In the genomic region with DNA sequence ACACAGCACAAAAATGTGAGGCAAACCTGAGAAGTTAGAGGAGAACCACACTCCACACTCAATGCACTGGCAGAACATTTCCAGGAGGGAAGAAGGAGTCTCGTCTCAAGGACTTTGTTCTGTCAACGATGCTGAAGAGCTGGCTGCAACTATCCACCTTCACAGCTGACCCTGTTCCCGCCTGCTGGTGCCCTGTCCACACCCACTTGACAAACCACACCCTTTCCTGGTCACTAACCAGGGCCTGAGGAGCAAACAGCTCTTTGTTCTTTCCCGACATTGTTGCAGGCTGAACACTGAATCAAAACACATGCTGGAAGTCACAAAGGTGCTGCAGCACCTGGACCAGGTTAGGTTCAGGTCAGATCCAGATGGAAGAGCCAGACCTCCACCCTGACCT, we compare ENCODE assay signal across 15 cellular contexts.
"Had no signal": no experiment of that assay in that cellular context is flagged by ENCODE, and none has a peak within 500 bp of the region (broad histone marks: within the 10 kb centered on the region; RNA-seq: fewer than 3 reads in every experiment).

No MANE protein-coding gene starts in this region.

- H3K27me3 ChIP-seq: ascending aorta, thyroid gland had no signal

- DNase-seq: activated CD4-positive, alpha-beta T cell treated with anti-CD3 and anti-CD28 coated beads, Interleukin-2, amount 50 U/mL, for 1 hour; activated CD8-positive, alpha-beta memory T cell treated with anti-CD3 and anti-CD28 coated beads, Interleukin-2, amount 50 U/mL, for 48 hours; activated effector memory CD4-positive, alpha-beta T cell treated with Interleukin-2 at 50 U/mL for 16 hours; activated naive CD4-positive, alpha-beta T cell treated with anti-CD3 and anti-CD28 coated beads, Interleukin-2, amount 50 U/mL, for 16 hours; activated T-cell treated with anti-CD3 and anti-CD28 coated beads, Interleukin-2, amount 50 U/mL, for 48 hours; cerebellar nuclear complex; effector CD4-positive, alpha-beta T cell; stimulated activated CD4-positive, alpha-beta T cell treated with anti-CD3 and anti-CD28 coated beads, Interleukin-12 subunit alpha, Interleukin-12 subunit beta, amount 100 ng/mL, for 4 hours; stimulated activated CD4-positive, alpha-beta T cell treated with anti-CD3 and anti-CD28 coated beads, Interleukin-1b, Interleukin-23, amount 100 ng/mL, for 48 hours; stimulated activated naive CD4-positive, alpha-beta T cell treated with Interleukin-2 at 50 U/mL for 16 hours; T1000 had no signal

- H3K36me3 ChIP-seq: ascending aorta, thyroid gland had no signal

- H3K27ac ChIP-seq: ascending aorta, parathyroid adenoma, thyroid gland had no signal

- H3K4me1 ChIP-seq: ascending aorta, parathyroid adenoma, thyroid gland had no signal

- H3K9me3 ChIP-seq: ascending aorta, thyroid gland had no signal

- FAIRE-seq: frontal cortex had no signal

- H3K4me3 ChIP-seq: ascending aorta, thyroid gland had no signal
